Comparison of ENCODE assay signal across 8 cellular contexts in genomic region chr2:201452856-201453643, GRCh38. TPM values are rescaled to one million over a fixed set of nuclear protein-coding genes. Genes with fewer than 3 reads are reported as not detected.
DNase-seq lines count a peak whose midpoint lies in the region; ATAC-seq and TF ChIP-seq lines count a peak whose summit lies in the region.

No MANE protein-coding gene starts in this region.

- WGBS in GM23248 (ENCODE audit: low coverage in 1 of 2, low lambda C conversion rate in 2 of 2, missing lambda C conversion rate in 2 of 2), 2 experiments: 81% methylated on average over 8 of the region's 8 CpGs
- WGBS in esophagus muscularis mucosa: 86% methylated on average over 8 of the region's 8 CpGs

- H3K9me3 ChIP-seq in GM23248 (ENCODE audit: low read depth) (no peaks in the 10 kb centered on the region), Panc1 (ENCODE audit: control insufficient read depth, insufficient read depth, low read depth, low read length) (no peaks in the 10 kb centered on the region), esophagus muscularis mucosa (no peaks in the 10 kb centered on the region), parathyroid adenoma (ENCODE audit: control insufficient read depth, low read length) (no peaks in the 10 kb centered on the region)

- ATAC-seq in Panc1 (no peak), GM21515 (IDR thresholded peaks at IDR 0.05; ENCODE audit: unreplicated experiment) (no peak), HG03521 (IDR thresholded peaks at IDR 0.05; ENCODE audit: unreplicated experiment) (no peak)

- H3K4me2 ChIP-seq in GM23248 (ENCODE audit: unreplicated experiment) (peak overlapping the region; percentile 80), parathyroid adenoma (ENCODE audit: low read length) (peak overlapping the region; percentile 61)

- POLR2A ChIA-PET in Panc1 (lab: Charles Lee): no interaction called here

- BruUV-seq in Panc1 (replicated peaks; lab: Mats Ljungman, UMichigan): no TSS peak

- no peaks in the 10 kb centered on the region for H3K9me2 ChIP-seq in GM23248 (ENCODE audit: insufficient read depth)

- no peak for DNase-seq in GM23248
- DNase-seq in Panc1 (ENCODE audit: low read depth, low spot score): no peak
- no peak for DNase-seq in esophagus muscularis mucosa (ENCODE audit: extremely low spot score)
- no peak for DNase-seq in HT-29 (ENCODE audit: low spot score)
- DNase-seq in posterior vena cava (ENCODE audit: low spot score): no peak

- intact Hi-C loops in Panc1 (cut with micrococcal nuclease; ENCODE audit: unreplicated experiment): no loop called here
- intact Hi-C loops in esophagus muscularis mucosa (cut with DNase I): loop anchor here (5.0 to 10.0 kb wide), 2 partner anchors 36 to 198 kb away; no protein-coding TSS in a partner anchor
- intact Hi-C loops in posterior vena cava (cut with DNase I): loop anchor here in 1 of 2 donors (5.0 kb wide), 1 partner anchor 46 kb away; no protein-coding TSS in a partner anchor

- CTCF ChIA-PET in Panc1 (lab: Charles Lee): interaction anchor here (0.7 kb wide), 1 partner anchor 204 kb away, joined by 5 read pairs; no protein-coding TSS in a partner anchor

- TF ChIP-seq CTCF in Panc1 (IDR thresholded peaks at IDR 0.05) (no peak), esophagus muscularis mucosa (IDR thresholded peaks at IDR 0.05) (no peak), parathyroid adenoma (IDR thresholded peaks at IDR 0.05) (no peak)

- peak overlapping the region; percentile 92 for H3K4me3 ChIP-seq in GM23248
- peak overlapping the region; percentile 79 to 80; a peak in 3 of 4 replicates for H3K4me3 ChIP-seq in Panc1 (ENCODE audit: low read depth in 2 of 2, low read length in 2 of 2)
- peak overlapping the region; percentile 64 to 93 (median 85) for H3K4me3 ChIP-seq in esophagus muscularis mucosa
- peak overlapping the region; percentile 89 for H3K4me3 ChIP-seq in parathyroid adenoma (ENCODE audit: low read depth, low read length)

- H3K27ac ChIP-seq in GM23248: no peak overlapping the region
- H3K27ac ChIP-seq in Panc1 (ENCODE audit: low read length): no peak overlapping the region; the same call in 1 of the 2 replicates
- H3K27ac ChIP-seq in esophagus muscularis mucosa (replicated peaks in 1 of 4): peak overlapping the region in 1 of 4 donors; percentile 94
- H3K27ac ChIP-seq in parathyroid adenoma: no peak overlapping the region

- no peak for TF ChIP-seq EP300 in esophagus muscularis mucosa (IDR thresholded peaks at IDR 0.05)

- H3K36me3 ChIP-seq in GM23248 (ENCODE audit: low read depth) (no peaks in the 10 kb centered on the region), Panc1 (ENCODE audit: control insufficient read depth, insufficient read depth, low read length) (no peaks in the 10 kb centered on the region; the same call in 1 of the 2 replicates), esophagus muscularis mucosa (peaks cover 0 to 22% (median 0%) of the 10 kb centered on the region in 4 donors), parathyroid adenoma (ENCODE audit: control insufficient read depth, insufficient read depth, low read length) (no peaks in the 10 kb centered on the region)

- no peaks in the 10 kb centered on the region; the same call in 1 of the 2 replicates for H4K20me1 ChIP-seq in GM23248 (ENCODE audit: insufficient read depth)

- no peaks in the 10 kb centered on the region for H3F3A ChIP-seq in GM23248 (ENCODE audit: insufficient read depth)

- peaks cover 55% of the 10 kb centered on the region for H3K79me2 ChIP-seq in GM23248 (ENCODE audit: insufficient read depth)
- H3K79me2 ChIP-seq in parathyroid adenoma: peaks cover 27% of the 10 kb centered on the region

- H2AFZ ChIP-seq in GM23248 (peak overlapping the region; percentile 96), parathyroid adenoma (no peak overlapping the region)

- H3K9ac ChIP-seq in GM23248 (no peak overlapping the region), parathyroid adenoma (no peak overlapping the region)

- H3K27me3 ChIP-seq in GM23248 (replicated peaks; ENCODE audit: insufficient read depth) (no peaks in the 10 kb centered on the region), Panc1 (ENCODE audit: control insufficient read depth, insufficient read depth, low read length) (no peaks in the 10 kb centered on the region), esophagus muscularis mucosa (no peaks in the 10 kb centered on the region), parathyroid adenoma (ENCODE audit: control insufficient read depth, insufficient read depth, low read length) (no peaks in the 10 kb centered on the region)

- H3K4me1 ChIP-seq in GM23248 (ENCODE audit: insufficient read depth) (peaks cover 9% of the 10 kb centered on the region; the same call in 1 of the 2 replicates), Panc1 (ENCODE audit: control insufficient read depth, insufficient read depth, low read length) (peaks cover 12% of the 10 kb centered on the region), esophagus muscularis mucosa (peaks cover 28 to 47% (median 40%) of the 10 kb centered on the region in 4 donors), parathyroid adenoma (peaks cover 9% of the 10 kb centered on the region)

- no peak for TF ChIP-seq POLR2A in esophagus muscularis mucosa (IDR thresholded peaks at IDR 0.05; ENCODE audit: low read depth)

- in situ Hi-C loops in GM23248 (cut with MboI) (no loop called here), Panc1 (cut with HindIII; ENCODE audit: low pct_unique_long_range_greater_than_20kb, low sequenced_read_pairs) (no loop called here)

RNA-seq across cellular contexts. Expression of gene STRADB, which starts 1.5 kb away (rescaled TPM):
- total RNA-seq in GM23248 (2014; rRNA removed; shearing (Covaris generic)): 21.2 and 31.2 TPM in 2 replicates
- polyA plus RNA-seq in GM23248 (2016; fragmentation: Nextera tagmentation; extraction: Ambion mirVana): 33.7 and 35.6 TPM in 2 replicates
- total RNA-seq in Panc1 (2021; ENCODE audit: unreplicated experiment) (33.4 TPM), esophagus muscularis mucosa (10 to 100 TPM; 13.6 to 15.6 (median 14.1) TPM), posterior vena cava (10 to 100 TPM; 11.7 to 18.0 TPM)
- 14.9 TPM for polyA plus RNA-seq in Panc1 (2012; ENCODE audit: insufficient read length)
- 7.6 and 8.1 TPM in 2 replicates for total RNA-seq in HT-29 (2014; rRNA removed; shearing (Covaris generic))

RNA-seq across cellular contexts. Expression of gene TRAK2, which starts 1.8 kb away (rescaled TPM):
- 24.9 and 32.5 TPM in 2 replicates for total RNA-seq in GM23248 (2014; rRNA removed; shearing (Covaris generic))
- 21.4 and 24.3 TPM in 2 replicates for polyA plus RNA-seq in GM23248 (2016; fragmentation: Nextera tagmentation; extraction: Ambion mirVana)
- 35.7 TPM for total RNA-seq in Panc1 (2021; ENCODE audit: unreplicated experiment)
- polyA plus RNA-seq in Panc1 (2012; ENCODE audit: insufficient read length): 11.6 TPM
- 100 to 1,000 TPM in 2 of 4 donors, 10 to 100 TPM in 2; 73.1 to 114 (median 91.6) TPM for total RNA-seq in esophagus muscularis mucosa
- total RNA-seq in HT-29 (2014; rRNA removed; shearing (Covaris generic)): 6.8 and 10.0 TPM in 2 replicates
- 100 to 1,000 TPM in 1 of 2 donors, 10 to 100 TPM in 1; 96.6 to 124 TPM for total RNA-seq in posterior vena cava
